8 cellular contexts compared by ENCODE assay signal in genomic region chr5:148687427-148687826, GRCh38. TPM values are rescaled to one million over a fixed set of nuclear protein-coding genes. Genes with fewer than 3 reads are reported as not detected.
DNase-seq lines count a peak whose midpoint lies in the region; ATAC-seq and TF ChIP-seq lines count a peak whose summit lies in the region.

No MANE protein-coding gene starts in this region.

- H3K36me3 ChIP-seq in Panc1 (ENCODE audit: control insufficient read depth, insufficient read depth, low read length) (no peaks in the 10 kb centered on the region), aorta (ENCODE audit: control insufficient read depth in 1 of 2, insufficient read depth in 2 of 2, low read length in 1 of 2) (no peaks in the 10 kb centered on the region)

- in situ Hi-C loops in Panc1 (cut with HindIII; ENCODE audit: low pct_unique_long_range_greater_than_20kb, low sequenced_read_pairs), result no loop called here

- H3K27me3 ChIP-seq in Panc1 (ENCODE audit: control insufficient read depth, insufficient read depth, low read length) (peaks cover 6% of the 10 kb centered on the region), aorta (ENCODE audit: control insufficient read depth in 1 of 2, insufficient read depth in 2 of 2, low read length in 1 of 2) (no peaks in the 10 kb centered on the region)

- peaks cover 51% of the 10 kb centered on the region for H3K27me3 Mint-ChIP-seq in stimulated activated memory B cell treated with anti-CD40 and anti-IgM and Interleukin-4, amounts not matched to agents 10 μg/mL and 1 μg/mL and 100 μg/mL, for 72 hours

- peaks cover 5% of the 10 kb centered on the region for H3K36me3 Mint-ChIP-seq in stimulated activated memory B cell treated with anti-CD40 and anti-IgM and Interleukin-4, amounts not matched to agents 10 μg/mL and 1 μg/mL and 100 μg/mL, for 72 hours

- TF ChIP-seq CTCF in C4-2B (conservative IDR thresholded peaks at IDR 0.05), result peak; percentile 88
- TF ChIP-seq CTCF in Panc1 (IDR thresholded peaks at IDR 0.05), result peak; percentile 60

- H3K4me3 ChIP-seq in Panc1 (ENCODE audit: low read depth in 2 of 2, low read length in 2 of 2) (no peak overlapping the region), aorta (ENCODE audit: low read length in 2 of 2) (no peak overlapping the region)

- DNase-seq in Panc1 (ENCODE audit: low read depth, low spot score) (peak; percentile 13), germinal center (ENCODE audit: low spot score) (peak; percentile 32), NCI-H128 (lab: John Stamatoyannopoulos, UW; ENCODE audit: unreplicated experiment) (no peak), aorta (no peak)

- H3K27ac Mint-ChIP-seq in stimulated activated memory B cell treated with anti-CD40 and anti-IgM and Interleukin-4, amounts not matched to agents 10 μg/mL and 1 μg/mL and 100 μg/mL, for 72 hours, result no peak overlapping the region

- peaks cover 15% of the 10 kb centered on the region for H3K9me3 Mint-ChIP-seq in stimulated activated memory B cell treated with anti-CD40 and anti-IgM and Interleukin-4, amounts not matched to agents 10 μg/mL and 1 μg/mL and 100 μg/mL, for 72 hours

- no peaks in the 10 kb centered on the region for H3K4me1 Mint-ChIP-seq in stimulated activated memory B cell treated with anti-CD40 and anti-IgM and Interleukin-4, amounts not matched to agents 10 μg/mL and 1 μg/mL and 100 μg/mL, for 72 hours

- intact Hi-C loops in Panc1 (cut with micrococcal nuclease; ENCODE audit: unreplicated experiment) (no loop called here), aorta (cut with DNase I) (no loop called here)

- BruUV-seq in Panc1 (replicated peaks; lab: Mats Ljungman, UMichigan), result no TSS peak

- CTCF ChIA-PET in Panc1 (lab: Charles Lee), result interaction anchor here (1.0 kb wide), 1 partner anchor 45 kb away, joined by 3 read pairs; no protein-coding TSS in a partner anchor

- H3K27ac ChIP-seq in C4-2B, result no peak overlapping the region
- H3K27ac ChIP-seq in Panc1 (ENCODE audit: low read length), result no peak overlapping the region
- no peak overlapping the region for H3K27ac ChIP-seq in aorta (ENCODE audit: low read depth in 1 of 2, low read length in 2 of 2)

- H3K9me3 ChIP-seq in Panc1 (ENCODE audit: control insufficient read depth, insufficient read depth, low read depth, low read length) (no peaks in the 10 kb centered on the region), aorta (ENCODE audit: control insufficient read depth, low read length) (no peaks in the 10 kb centered on the region)

- ATAC-seq in GM19023 (IDR thresholded peaks at IDR 0.05; ENCODE audit: unreplicated experiment) (peak; percentile 92), HG03095 (IDR thresholded peaks at IDR 0.05; ENCODE audit: unreplicated experiment) (peak; percentile 92), Panc1 (peak; percentile 78; the same call in 1 of the 2 replicates), aorta (ENCODE audit: low FRiP score) (no peak)
- no peak for ATAC-seq in stimulated activated memory B cell treated with anti-CD40 and anti-IgM and Interleukin-4, amounts not matched to agents 10 μg/mL and 1 μg/mL and 100 μg/mL, for 72 hours

- WGBS in aorta, 2 donors, result 80 to 85% methylated on average over 3 of the region's 3 CpGs

- H3K4me3 Mint-ChIP-seq in stimulated activated memory B cell treated with anti-CD40 and anti-IgM and Interleukin-4, amounts not matched to agents 10 μg/mL and 1 μg/mL and 100 μg/mL, for 72 hours, result no peak overlapping the region

- POLR2A ChIA-PET in Panc1 (lab: Charles Lee), result no interaction called here

- H3K4me1 ChIP-seq in Panc1 (ENCODE audit: control insufficient read depth, insufficient read depth, low read length) (no peaks in the 10 kb centered on the region), aorta (ENCODE audit: control insufficient read depth in 1 of 2, insufficient read depth in 2 of 2, low read length in 2 of 2) (peaks cover 7 to 9% of the 10 kb centered on the region in 2 donors)

RNA-seq across cellular contexts. Expression of gene HTR4, which starts 33.1 kb away (rescaled TPM):
- total RNA-seq in Panc1 (2021; ENCODE audit: unreplicated experiment) (not detected), aorta (under 1 TPM in 1 of 2 donors, not detected in 1; 0.90 TPM)
- polyA plus RNA-seq in Panc1 (2012; ENCODE audit: insufficient read length), result not detected
- polyA plus RNA-seq in aorta, result 1 to 10 TPM; 1.5 to 2.3 TPM

Comparison
In these comparisons a context has a peak if more than half of its experiments do, and no peak if none do; other contexts are left out.
1. ATAC-seq: peak in GM19023 (single experiment), HG03095 (single experiment) and Panc1 (single experiment); none in stimulated activated memory B cell treated with anti-CD40 and anti-IgM and Interleukin-4, amounts not matched to agents 10 μg/mL and 1 μg/mL and 100 μg/mL, for 72 hours (single experiment) and aorta (single experiment).
2. DNase-seq: peak in Panc1 (single experiment) and germinal center (single experiment); none in NCI-H128 (single experiment) and aorta (0 of 2).